In genomic region chr20:44526129-44526528, GRCh38 we compare ENCODE assay signal across 14 cellular contexts. TPM values are rescaled to one million over a fixed set of nuclear protein-coding genes. Genes with fewer than 3 reads are reported as not detected.
DNase-seq lines count a peak whose midpoint lies in the region; ATAC-seq lines count a peak whose summit lies in the region.
"Had no signal": no experiment of that assay in that cellular context is flagged by ENCODE, and none has a peak within 500 bp of the region (broad histone marks: within the 10 kb centered on the region; RNA-seq: fewer than 3 reads in every experiment).

No MANE protein-coding gene starts in this region.

- H3K27me3 ChIP-seq in SJSA1 (replicated peaks), result no peaks in the 10 kb centered on the region

- H3K27ac ChIP-seq in SJSA1, result peak overlapping the region; percentile 72
- H3K27ac ChIP-seq: thoracic aorta had no signal

- H3K36me3 Mint-ChIP-seq in activated T-helper 1 cell treated with anti-CD3 and anti-CD28 coated beads, Interleukin-12 subunit alpha, Interleukin-12 subunit beta, Interleukin-2, Interleukin-4 antibody, amounts not matched to agents 30 ng/mL and 10 ng/mL and 1 ng/mL, durations not matched to agents 14 hours and 24 hours and 36 hours (ENCODE audit: low read depth), result no peaks in the 10 kb centered on the region
- H3K36me3 Mint-ChIP-seq: naive thymus-derived CD8-positive, alpha-beta T cell had no signal

- H3K4me3 Mint-ChIP-seq in activated T-helper 1 cell treated with anti-CD3 and anti-CD28 coated beads, Interleukin-12 subunit alpha, Interleukin-12 subunit beta, Interleukin-2, Interleukin-4 antibody, amounts not matched to agents 30 ng/mL and 10 ng/mL and 1 ng/mL, durations not matched to agents 14 hours and 24 hours and 36 hours, result no peak overlapping the region
- H3K4me3 Mint-ChIP-seq: CD8-positive, alpha-beta T cell; naive thymus-derived CD8-positive, alpha-beta T cell; T-helper 1 cell treated with Interleukin-12 subunit alpha and Interleukin-12 subunit beta and Interleukin-4 antibody, amounts not matched to agents 30 μg/mL and 1 μg/mL, for 36 hours had no signal

- no peak overlapping the region for H3K27ac Mint-ChIP-seq in activated T-helper 1 cell treated with anti-CD3 and anti-CD28 coated beads, Interleukin-12 subunit alpha, Interleukin-12 subunit beta, Interleukin-2, Interleukin-4 antibody, amounts not matched to agents 30 ng/mL and 10 ng/mL and 1 ng/mL, durations not matched to agents 14 hours and 24 hours and 36 hours
- H3K27ac Mint-ChIP-seq: CD8-positive, alpha-beta T cell; T-helper 1 cell treated with Interleukin-12 subunit alpha and Interleukin-12 subunit beta and Interleukin-4 antibody, amounts not matched to agents 30 μg/mL and 1 μg/mL, for 36 hours had no signal

- peak; percentile 39 for DNase-seq in HK-2 (ENCODE audit: unreplicated experiment)
- DNase-seq in SJSA1 (ENCODE audit: low read depth in 1 of 2, low spot score in 2 of 2), result peak in 1 of 2 experiments; percentile 48
- DNase-seq in fibroblast of gingiva (ENCODE audit: low read depth), result peak; percentile 7
- peak; percentile 44 for DNase-seq in renal cortical epithelial cell (ENCODE audit: low read depth)
- DNase-seq in activated T-helper 1 cell treated with anti-CD3 and anti-CD28 coated beads, Interleukin-12 subunit alpha, Interleukin-12 subunit beta, Interleukin-2, Interleukin-4 antibody, amounts not matched to agents 30 ng/mL and 10 ng/mL and 1 ng/mL, durations not matched to agents 14 hours and 24 hours and 36 hours (ENCODE audit: low spot score), result no peak
- DNase-seq in activated CD4-positive, alpha-beta T cell treated with anti-CD3 and anti-CD28 coated beads, Interleukin-2, amount 50 U/mL, for 4 hours, result no peak
- DNase-seq in DMS53 treated with DMSO at 0.1 percent for 48 hours (lab: John Stamatoyannopoulos, UW; ENCODE audit: unreplicated experiment), result no peak
- DNase-seq: activated effector memory CD4-positive, alpha-beta T cell treated with anti-CD3 and anti-CD28 coated beads, Interleukin-2, amount 50 U/mL, for 16 hours; CD8-positive, alpha-beta T cell; naive thymus-derived CD8-positive, alpha-beta T cell; small intestine had no signal

- peaks cover 13% of the 10 kb centered on the region for H3K4me1 Mint-ChIP-seq in activated T-helper 1 cell treated with anti-CD3 and anti-CD28 coated beads, Interleukin-12 subunit alpha, Interleukin-12 subunit beta, Interleukin-2, Interleukin-4 antibody, amounts not matched to agents 30 ng/mL and 10 ng/mL and 1 ng/mL, durations not matched to agents 14 hours and 24 hours and 36 hours (ENCODE audit: low read depth)

- peaks cover 4% of the 10 kb centered on the region for H3K36me3 ChIP-seq in SJSA1
- H3K36me3 ChIP-seq: thoracic aorta had no signal

- H3K4me1 ChIP-seq in SJSA1 (replicated peaks), result peaks cover 39% of the 10 kb centered on the region

- intact Hi-C loops in activated T-helper 1 cell treated with anti-CD3 and anti-CD28 coated beads, Interleukin-12 subunit alpha, Interleukin-12 subunit beta, Interleukin-2, Interleukin-4 antibody, amounts not matched to agents 30 ng/mL and 10 ng/mL and 1 ng/mL, durations not matched to agents 14 hours and 24 hours and 36 hours (cut with micrococcal nuclease), result loop anchor here (10.0 kb wide), 3 partner anchors 209 to 931 kb away; partner anchors contain the start of genes IFT52, STK4 and TOMM34

- ATAC-seq in GM21723 (IDR thresholded peaks at IDR 0.05; ENCODE audit: unreplicated experiment), result no peak
- ATAC-seq: CD8-positive, alpha-beta T cell; naive thymus-derived CD8-positive, alpha-beta T cell had no signal

- H3K9me3 ChIP-seq in SJSA1 (replicated peaks), result peaks cover 4% of the 10 kb centered on the region; the same call in 1 of the 2 replicates
- H3K9me3 ChIP-seq: thoracic aorta had no signal

- no peaks in the 10 kb centered on the region for H3K9me3 Mint-ChIP-seq in activated T-helper 1 cell treated with anti-CD3 and anti-CD28 coated beads, Interleukin-12 subunit alpha, Interleukin-12 subunit beta, Interleukin-2, Interleukin-4 antibody, amounts not matched to agents 30 ng/mL and 10 ng/mL and 1 ng/mL, durations not matched to agents 14 hours and 24 hours and 36 hours
- H3K9me3 Mint-ChIP-seq: CD8-positive, alpha-beta T cell; naive thymus-derived CD8-positive, alpha-beta T cell; T-helper 1 cell treated with Interleukin-12 subunit alpha and Interleukin-12 subunit beta and Interleukin-4 antibody, amounts not matched to agents 30 μg/mL and 1 μg/mL, for 36 hours had no signal

- H3K4me3 ChIP-seq in SJSA1, result no peak overlapping the region
- H3K4me3 ChIP-seq: thoracic aorta had no signal

- H3K27me3 Mint-ChIP-seq in activated T-helper 1 cell treated with anti-CD3 and anti-CD28 coated beads, Interleukin-12 subunit alpha, Interleukin-12 subunit beta, Interleukin-2, Interleukin-4 antibody, amounts not matched to agents 30 ng/mL and 10 ng/mL and 1 ng/mL, durations not matched to agents 14 hours and 24 hours and 36 hours (ENCODE audit: insufficient read depth), result no peaks in the 10 kb centered on the region
- H3K27me3 Mint-ChIP-seq: naive thymus-derived CD8-positive, alpha-beta T cell had no signal

RNA-seq across cellular contexts. Expression of gene SERINC3, which starts 4.3 kb away (rescaled TPM):
- 69.2 and 76.1 TPM in 2 replicates for total RNA-seq in SJSA1 (2014; rRNA removed; shearing (Covaris generic))
- total RNA-seq in renal cortical epithelial cell, result 87.8 and 93.4 TPM in 2 replicates
- total RNA-seq in activated T-helper 1 cell treated with anti-CD3 and anti-CD28 coated beads, Interleukin-12 subunit alpha, Interleukin-12 subunit beta, Interleukin-2, Interleukin-4 antibody, amounts not matched to agents 30 ng/mL and 10 ng/mL and 1 ng/mL, durations not matched to agents 14 hours and 24 hours and 36 hours, result 51.3 and 54.6 TPM in 2 replicates

RNA-seq across cellular contexts. Expression of gene TTPAL, which starts 50.5 kb away (rescaled TPM):
- 8.8 and 9.1 TPM in 2 replicates for total RNA-seq in SJSA1 (2014; rRNA removed; shearing (Covaris generic))
- total RNA-seq in renal cortical epithelial cell, result 11.5 and 19.0 TPM in 2 replicates
- 22.9 and 24.7 TPM in 2 replicates for total RNA-seq in activated T-helper 1 cell treated with anti-CD3 and anti-CD28 coated beads, Interleukin-12 subunit alpha, Interleukin-12 subunit beta, Interleukin-2, Interleukin-4 antibody, amounts not matched to agents 30 ng/mL and 10 ng/mL and 1 ng/mL, durations not matched to agents 14 hours and 24 hours and 36 hours

RNA-seq across cellular contexts. Expression of gene PKIG, which starts 56.2 kb away (rescaled TPM):
- 54.6 and 71.0 TPM in 2 replicates for total RNA-seq in SJSA1 (2014; rRNA removed; shearing (Covaris generic))
- total RNA-seq in renal cortical epithelial cell, result 29.0 and 34.4 TPM in 2 replicates
- 1.3 and 2.4 TPM in 2 replicates for total RNA-seq in activated T-helper 1 cell treated with anti-CD3 and anti-CD28 coated beads, Interleukin-12 subunit alpha, Interleukin-12 subunit beta, Interleukin-2, Interleukin-4 antibody, amounts not matched to agents 30 ng/mL and 10 ng/mL and 1 ng/mL, durations not matched to agents 14 hours and 24 hours and 36 hours

Comparison
In these comparisons a context has a peak if more than half of its experiments do, and no peak if none do; other contexts are left out.
1. DNase-seq: peak in HK-2 (single experiment), fibroblast of gingiva (single experiment) and renal cortical epithelial cell (single experiment); none in activated T-helper 1 cell treated with anti-CD3 and anti-CD28 coated beads, Interleukin-12 subunit alpha, Interleukin-12 subunit beta, Interleukin-2, Interleukin-4 antibody, amounts not matched to agents 30 ng/mL and 10 ng/mL and 1 ng/mL, durations not matched to agents 14 hours and 24 hours and 36 hours (single experiment), activated CD4-positive, alpha-beta T cell treated with anti-CD3 and anti-CD28 coated beads, Interleukin-2, amount 50 U/mL, for 4 hours (0 of 2) and DMS53 treated with DMSO at 0.1 percent for 48 hours (single experiment).